19 cellular contexts compared by ENCODE assay signal in the genomic region with DNA sequence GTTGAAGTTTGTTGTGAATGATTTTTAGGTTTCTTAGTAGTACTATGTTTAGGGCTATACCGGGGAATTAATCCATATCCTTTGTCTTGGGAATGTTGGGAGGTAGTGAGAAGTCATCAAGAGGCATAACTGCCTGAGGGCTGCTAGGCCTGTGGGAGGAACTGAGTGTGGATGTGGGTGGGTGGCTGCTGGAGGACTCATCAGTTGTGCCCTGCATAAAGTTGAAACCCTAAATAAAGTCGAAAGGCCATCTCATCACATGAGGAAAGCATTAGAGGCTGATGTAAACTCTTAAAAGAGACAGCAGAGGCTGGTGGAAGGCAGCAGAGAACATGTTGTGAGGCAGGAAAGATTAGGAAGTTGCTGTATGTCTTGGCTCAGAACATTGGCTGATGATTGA.
A peak's percentile ranks its signal among the peaks of the same experiment; 100 is the strongest.
DNase-seq lines count a peak whose midpoint lies in the region; ATAC-seq, FAIRE-seq and TF ChIP-seq lines count a peak whose summit lies in the region.
"Had no signal": no experiment of that assay in that cellular context is flagged by ENCODE, and none has a peak within 500 bp of the region (broad histone marks: within the 10 kb centered on the region; RNA-seq: fewer than 3 reads in every experiment).

No MANE protein-coding gene starts in this region.

- H3K27me3 ChIP-seq in GM23248 (replicated peaks; ENCODE audit: insufficient read depth) = no peaks in the 10 kb centered on the region
- no peaks in the 10 kb centered on the region for H3K27me3 ChIP-seq in bronchial epithelial cell (ENCODE audit: control insufficient read depth, insufficient read depth, low read length)
- H3K27me3 ChIP-seq in Peyer's patch = no peaks in the 10 kb centered on the region
- H3K27me3 ChIP-seq: BLaER1 had no signal

- FAIRE-seq in bronchial epithelial cell (lab: Jason Lieb, UNC) = no peak
- FAIRE-seq: A549, D721Med had no signal

- 47 to 49% methylated on average over 2 of the region's 2 CpGs for WGBS in GM23248 (ENCODE audit: low coverage in 1 of 2, low lambda C conversion rate in 2 of 2, missing lambda C conversion rate in 2 of 2), 2 experiments

- H3K36me3 ChIP-seq in GM23248 (ENCODE audit: low read depth) (no peaks in the 10 kb centered on the region), bronchial epithelial cell (ENCODE audit: control insufficient read depth, insufficient read depth, low read length) (no peaks in the 10 kb centered on the region), Peyer's patch (no peaks in the 10 kb centered on the region)
- H3K36me3 ChIP-seq: BLaER1 had no signal

- H3K27ac ChIP-seq in GM23248 (no peak overlapping the region), temporal lobe (ENCODE audit: low read depth, low read length) (peak overlapping the region; percentile 20), Peyer's patch (no peak overlapping the region)
- H3K27ac ChIP-seq: A549, BLaER1 had no signal

- 0 out of 2 replicates have a peak overlapping the region, but pooled peaks have one; percentile 10 for H2AFZ ChIP-seq in GM23248

- H3K4me2 ChIP-seq in GM23248 (ENCODE audit: unreplicated experiment) = no peak overlapping the region
- H3K4me2 ChIP-seq: A549, BLaER1, SK-N-SH had no signal

- peaks cover 2% of the 10 kb centered on the region for H3K9me3 Mint-ChIP-seq in neural crest cell
- H3K9me3 Mint-ChIP-seq: CD8-positive, alpha-beta memory T cell; H9 had no signal

- no peaks in the 10 kb centered on the region for H3K79me2 ChIP-seq in GM23248 (ENCODE audit: insufficient read depth)

- no peak overlapping the region for H3K4me3 Mint-ChIP-seq in neural crest cell
- H3K4me3 Mint-ChIP-seq: CD8-positive, alpha-beta memory T cell; H9 had no signal

- no peak for TF ChIP-seq POLR2A in Peyer's patch (IDR thresholded peaks at IDR 0.05)

- no peaks in the 10 kb centered on the region for H3K9me3 ChIP-seq in GM23248 (ENCODE audit: low read depth)
- H3K9me3 ChIP-seq in Peyer's patch = no peaks in the 10 kb centered on the region
- H3K9me3 ChIP-seq: A549, SK-N-SH had no signal

- peaks cover 13% of the 10 kb centered on the region for H3K4me1 Mint-ChIP-seq in neural crest cell
- H3K4me1 Mint-ChIP-seq: CD8-positive, alpha-beta memory T cell; H9 had no signal

- peaks cover 7% of the 10 kb centered on the region for H3K4me1 ChIP-seq in GM23248 (ENCODE audit: insufficient read depth)
- no peaks in the 10 kb centered on the region for H3K4me1 ChIP-seq in Peyer's patch

- DNase-seq in GM23248 = peak; percentile 39
- DNase-seq in bronchial epithelial cell (ENCODE audit: low read depth) = peak; percentile 15
- no peak for DNase-seq in neural crest cell (ENCODE audit: low read depth, low spot score)
- DNase-seq in Peyer's patch = no peak
- DNase-seq in NCI-H446 (lab: John Stamatoyannopoulos, UW) = no peak
- DNase-seq: CD8-positive, alpha-beta memory T cell; H9; NCI-H1105 treated with DMSO at 0.1 percent for 48 hours; NCI-H1694; NCI-H510A treated with DMSO at 0.1 percent for 48 hours; NCI-H774; RPMI8226; SHP77 treated with DMSO at 0.1 percent for 48 hours; SK-N-SH had no signal

- H3K36me3 Mint-ChIP-seq in neural crest cell (ENCODE audit: low read depth) = no peaks in the 10 kb centered on the region

- H3K4me3 ChIP-seq in GM23248 (no peak overlapping the region), bronchial epithelial cell (ENCODE audit: low read depth, low read length) (no peak overlapping the region), Peyer's patch (no peak overlapping the region)
- H3K4me3 ChIP-seq: A549, BLaER1 had no signal

- no peak overlapping the region for H3K9ac ChIP-seq in GM23248
- H3K9ac ChIP-seq: BLaER1, SK-N-SH had no signal

- H3K27ac Mint-ChIP-seq in neural crest cell (ENCODE audit: unreplicated experiment) = peak overlapping the region; percentile 45
- H3K27ac Mint-ChIP-seq: CD8-positive, alpha-beta memory T cell; H9 had no signal

- H4K20me1 ChIP-seq in GM23248 (ENCODE audit: insufficient read depth) = no peaks in the 10 kb centered on the region
- H4K20me1 ChIP-seq: BLaER1 had no signal

- no peak for TF ChIP-seq CTCF in bronchial epithelial cell (IDR thresholded peaks at IDR 0.05; ENCODE audit: insufficient read depth, low read length, severe bottlenecking)
- TF ChIP-seq CTCF in neural crest cell (conservative IDR thresholded peaks at IDR 0.05) = no peak
- TF ChIP-seq CTCF in Peyer's patch (IDR thresholded peaks at IDR 0.05) = no peak

- no peaks in the 10 kb centered on the region for H3K9me2 ChIP-seq in GM23248 (ENCODE audit: insufficient read depth)
- H3K9me2 ChIP-seq: SK-N-SH had no signal

- no peak for ATAC-seq in HG03378 (IDR thresholded peaks at IDR 0.05; ENCODE audit: unreplicated experiment)
- ATAC-seq: A549 had no signal

- in situ Hi-C loops in GM23248 (cut with MboI) = no loop called here

- peaks cover 11% of the 10 kb centered on the region for H3F3A ChIP-seq in GM23248 (ENCODE audit: insufficient read depth)

- H3K27me3 Mint-ChIP-seq in neural crest cell (ENCODE audit: low read depth) = no peaks in the 10 kb centered on the region

Comparison
In these comparisons a context has a peak if more than half of its experiments do, and no peak if none do; other contexts are left out.
1. DNase-seq: peak in GM23248 (single experiment) and bronchial epithelial cell (single experiment); none in neural crest cell (single experiment), Peyer's patch (0 of 3) and NCI-H446 (0 of 2).